In genomic region chrY:12904618-12905519, GRCh38 we compare ENCODE assay signal across 7 cellular contexts. TPM values are rescaled to one million over a fixed set of nuclear protein-coding genes. Genes with fewer than 3 reads are reported as not detected.
DNase-seq lines count a peak whose midpoint lies in the region; ATAC-seq lines count a peak whose summit lies in the region.

Gene DDX3Y (plus strand): TSS chrY:12904868. CDS start chrY:12904937, 69 bp downstream.

- peak within 1 kb of the TSS in 1 of 6 donors; percentile 100 for H3K27ac Mint-ChIP-seq in immature natural killer cell

- H3K4me3 ChIP-seq in iPS-20b (ENCODE audit: low read length), result peak within 1 kb of the TSS; percentile 96

- peaks cover 17% of the 10 kb centered on the region for H3K36me3 ChIP-seq in iPS-20b (ENCODE audit: insufficient read depth, low read depth, low read length)

- no peaks in the 10 kb centered on the region for H3K9me3 Mint-ChIP-seq in immature natural killer cell

- peak within 1 kb of the TSS; percentile 78 for H3K27ac ChIP-seq in iPS-20b (ENCODE audit: low read length)

- peaks cover 0 to 19% (median 0%) of the 10 kb centered on the region in 3 donors for H3K27me3 Mint-ChIP-seq in immature natural killer cell (ENCODE audit: low read depth in 3 of 3)

- peak; percentile 83 for ATAC-seq in GM21447 (IDR thresholded peaks at IDR 0.05; ENCODE audit: unreplicated experiment)

- peak within 1 kb of the TSS in 1 of 5 donors; percentile 98 for H3K4me3 Mint-ChIP-seq in immature natural killer cell

- H3K4me1 ChIP-seq in iPS-20b (ENCODE audit: insufficient read depth, low read length), result no peaks in the 10 kb centered on the region

- peak; percentile 29 for DNase-seq in NCI-H2107 (lab: John Stamatoyannopoulos, UW)
- peak; percentile 75 for DNase-seq in activated effector memory CD4-positive, alpha-beta T cell treated with Interleukin-2 at 50 U/mL for 16 hours
- DNase-seq in stimulated activated CD8-positive, alpha-beta memory T cell treated with anti-CD3 and anti-CD28 coated beads, Interleukin-12 subunit alpha, Interleukin-12 subunit beta, amount 100 ng/mL, for 24 hours (ENCODE audit: extremely low read depth), result peak; percentile 61
- no peak for DNase-seq in NCI-H1417 treated with DMSO at 0.1 percent for 48 hours (lab: John Stamatoyannopoulos, UW)
- DNase-seq in immature natural killer cell, result no peak

- H3K36me3 Mint-ChIP-seq in immature natural killer cell, result no peaks in the 10 kb centered on the region

- no peaks in the 10 kb centered on the region for H3K4me1 Mint-ChIP-seq in immature natural killer cell

- H3K9me3 ChIP-seq in iPS-20b (ENCODE audit: insufficient read depth, low read depth, low read length), result no peaks in the 10 kb centered on the region

- H3K27me3 ChIP-seq in iPS-20b (ENCODE audit: insufficient read depth, low read length), result no peaks in the 10 kb centered on the region

- H3K9ac ChIP-seq in iPS-20b (ENCODE audit: low read depth, low read length), result peak within 1 kb of the TSS; percentile 97

RNA-seq across cellular contexts. Expression of gene DDX3Y, which starts in this region (rescaled TPM):
- under 1 TPM in 1 of 3 donors, not detected in 2; 0.16 TPM for polyA plus RNA-seq in immature natural killer cell

Comparison
In these comparisons a context has a peak if more than half of its experiments do, and no peak if none do; other contexts are left out.
1. DNase-seq: peak in NCI-H2107 (single experiment), activated effector memory CD4-positive, alpha-beta T cell treated with Interleukin-2 at 50 U/mL for 16 hours (single experiment) and stimulated activated CD8-positive, alpha-beta memory T cell treated with anti-CD3 and anti-CD28 coated beads, Interleukin-12 subunit alpha, Interleukin-12 subunit beta, amount 100 ng/mL, for 24 hours (single experiment); none in NCI-H1417 treated with DMSO at 0.1 percent for 48 hours (single experiment) and immature natural killer cell (0 of 3).